9 cellular contexts compared by ENCODE assay signal in the genomic region with DNA sequence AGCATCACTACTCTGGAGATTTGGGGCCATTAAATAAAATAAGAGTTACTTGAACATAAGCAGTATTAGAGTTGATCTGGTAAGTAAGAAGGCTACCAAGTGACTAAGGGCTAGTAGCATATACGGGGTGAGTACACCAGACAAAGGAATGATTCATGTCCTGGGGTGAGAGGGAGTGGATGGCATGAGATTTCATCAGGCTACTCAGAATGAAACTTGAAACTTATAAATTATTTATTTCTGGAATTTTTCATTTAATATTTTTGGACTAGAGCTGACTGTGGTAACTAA. TPM values are rescaled to one million over a fixed set of nuclear protein-coding genes. Genes with fewer than 3 reads are reported as not detected.
DNase-seq lines count a peak whose midpoint lies in the region; ATAC-seq and TF ChIP-seq lines count a peak whose summit lies in the region.
"Had no signal": no experiment of that assay in that cellular context is flagged by ENCODE, and none has a peak within 500 bp of the region (broad histone marks: within the 10 kb centered on the region; RNA-seq: fewer than 3 reads in every experiment).

No MANE protein-coding gene starts in this region.

- H3K27me3 Mint-ChIP-seq in activated CD4-positive, alpha-beta memory T cell treated with anti-CD3 and anti-CD28 coated beads for 36 hours: no peaks in the 10 kb centered on the region

- no peak for TF ChIP-seq CTCF in gastroesophageal sphincter (IDR thresholded peaks at IDR 0.05)
- no peak for TF ChIP-seq CTCF in tibial nerve (IDR thresholded peaks at IDR 0.05)

- H3K4me1 Mint-ChIP-seq in activated CD4-positive, alpha-beta memory T cell treated with anti-CD3 and anti-CD28 coated beads for 36 hours (ENCODE audit: low read depth): peaks cover 65% of the 10 kb centered on the region

- H3K36me3 Mint-ChIP-seq in activated CD4-positive, alpha-beta memory T cell treated with anti-CD3 and anti-CD28 coated beads for 36 hours: peaks cover 36% of the 10 kb centered on the region

- POLR2A ChIA-PET in activated CD4-positive, alpha-beta memory T cell treated with anti-CD3 and anti-CD28 coated beads for 36 hours (lab: Charles Lee): interaction anchor here (7.6 kb wide), 1 partner anchor 31 kb away, joined by 60 read pairs; no protein-coding TSS in a partner anchor

- CTCF ChIA-PET in activated CD4-positive, alpha-beta memory T cell treated with anti-CD3 and anti-CD28 coated beads for 36 hours (lab: Charles Lee): interaction anchor here (1.6 kb wide), 1 partner anchor 126 kb away, joined by 5 read pairs; a partner anchor contains a TSS

- no peaks in the 10 kb centered on the region for H3K9me3 Mint-ChIP-seq in activated CD4-positive, alpha-beta memory T cell treated with anti-CD3 and anti-CD28 coated beads for 36 hours

- intact Hi-C loops in activated CD4-positive, alpha-beta memory T cell treated with anti-CD3 and anti-CD28 coated beads for 36 hours (cut with micrococcal nuclease): loop anchor here (2.0 to 5.0 kb wide), 4 partner anchors 130 to 847 kb away; a partner anchor contains a TSS

- peak; percentile 24 for DNase-seq in activated naive CD4-positive, alpha-beta T cell treated with Interleukin-2 at 50 U/mL for 16 hours
- no peak for DNase-seq in activated naive CD4-positive, alpha-beta T cell (lab: John Stamatoyannopoulos, UW)
- DNase-seq in activated CD4-positive, alpha-beta memory T cell treated with anti-CD3 and anti-CD28 coated beads for 36 hours: peak; percentile 33
- DNase-seq in tibial nerve (ENCODE audit: low spot score in 2 of 2): no peak
- DNase-seq in NCI-H1694 (lab: John Stamatoyannopoulos, UW): no peak
- no peak for DNase-seq in GDM1 (lab: John Stamatoyannopoulos, UW)
- no peak for DNase-seq in GOT3 (lab: John Stamatoyannopoulos, UW)

- TF ChIP-seq EP300 in gastroesophageal sphincter (IDR thresholded peaks at IDR 0.05): no peak
- no peak for TF ChIP-seq EP300 in tibial nerve (IDR thresholded peaks at IDR 0.05)

- H3K27me3 ChIP-seq in gastroesophageal sphincter (no peaks in the 10 kb centered on the region), tibial nerve (no peaks in the 10 kb centered on the region)

- H3K4me1 ChIP-seq in gastroesophageal sphincter (peaks cover 3 to 53% (median 16%) of the 10 kb centered on the region in 3 donors), tibial nerve (peaks cover 0 to 47% (median 22%) of the 10 kb centered on the region in 4 donors)

- H3K27ac ChIP-seq in gastroesophageal sphincter: peak overlapping the region in 3 of 4 donors; percentile 92 to 98 (median 98)
- peak overlapping the region; percentile 92 to 96 (median 95) for H3K27ac ChIP-seq in tibial nerve

- TF ChIP-seq POLR2A in gastroesophageal sphincter (IDR thresholded peaks at IDR 0.05): no peak
- TF ChIP-seq POLR2A in tibial nerve (IDR thresholded peaks at IDR 0.05): no peak

- peak overlapping the region; percentile 99 for H3K27ac Mint-ChIP-seq in activated CD4-positive, alpha-beta memory T cell treated with anti-CD3 and anti-CD28 coated beads for 36 hours

- ATAC-seq in gastroesophageal sphincter: no peak

- H3K4me3 ChIP-seq in gastroesophageal sphincter: peak overlapping the region in 1 of 2 donors; percentile 88
- no peak overlapping the region for H3K4me3 ChIP-seq in tibial nerve

- H3K36me3 ChIP-seq in gastroesophageal sphincter (peaks cover 0 to 14% of the 10 kb centered on the region in 2 donors), tibial nerve (no peaks in the 10 kb centered on the region)

- peak overlapping the region; percentile 96 for H3K4me3 Mint-ChIP-seq in activated CD4-positive, alpha-beta memory T cell treated with anti-CD3 and anti-CD28 coated beads for 36 hours

- H3K9me3 ChIP-seq in gastroesophageal sphincter (no peaks in the 10 kb centered on the region), tibial nerve (no peaks in the 10 kb centered on the region)

- 9 to 20% methylated on average over 1 of the region's 1 CpG for WGBS in gastroesophageal sphincter (ENCODE audit: low coverage in 1 of 2), 2 donors
- 21 to 33% methylated on average over 1 of the region's 1 CpG for WGBS in tibial nerve, 2 donors

RNA-seq across cellular contexts. Expression of a gene that starts 2.3 kb away (rescaled TPM):
- 10 to 100 TPM; 51.2 to 52.0 TPM for total RNA-seq in activated CD4-positive, alpha-beta memory T cell treated with anti-CD3 and anti-CD28 coated beads for 36 hours
- total RNA-seq in gastroesophageal sphincter: 10 to 100 TPM; 23.5 to 51.2 (median 31.1) TPM
- 10 to 100 TPM; 21.2 to 22.4 (median 21.6) TPM for total RNA-seq in tibial nerve

RNA-seq across cellular contexts. Expression of a gene that starts 50.9 kb away (rescaled TPM):
- total RNA-seq in activated CD4-positive, alpha-beta memory T cell treated with anti-CD3 and anti-CD28 coated beads for 36 hours: not detected
- total RNA-seq in gastroesophageal sphincter (not detected), tibial nerve (not detected)
- total RNA-seq: temporal lobe had no signal

Comparison
In these comparisons a context has a peak if more than half of its experiments do, and no peak if none do; other contexts are left out.
1. DNase-seq: peak in activated naive CD4-positive, alpha-beta T cell treated with Interleukin-2 at 50 U/mL for 16 hours (single experiment) and activated CD4-positive, alpha-beta memory T cell treated with anti-CD3 and anti-CD28 coated beads for 36 hours (single experiment); none in activated naive CD4-positive, alpha-beta T cell (0 of 4), tibial nerve (0 of 2), NCI-H1694 (single experiment), GDM1 (single experiment) and GOT3 (single experiment).